In the genomic region with DNA sequence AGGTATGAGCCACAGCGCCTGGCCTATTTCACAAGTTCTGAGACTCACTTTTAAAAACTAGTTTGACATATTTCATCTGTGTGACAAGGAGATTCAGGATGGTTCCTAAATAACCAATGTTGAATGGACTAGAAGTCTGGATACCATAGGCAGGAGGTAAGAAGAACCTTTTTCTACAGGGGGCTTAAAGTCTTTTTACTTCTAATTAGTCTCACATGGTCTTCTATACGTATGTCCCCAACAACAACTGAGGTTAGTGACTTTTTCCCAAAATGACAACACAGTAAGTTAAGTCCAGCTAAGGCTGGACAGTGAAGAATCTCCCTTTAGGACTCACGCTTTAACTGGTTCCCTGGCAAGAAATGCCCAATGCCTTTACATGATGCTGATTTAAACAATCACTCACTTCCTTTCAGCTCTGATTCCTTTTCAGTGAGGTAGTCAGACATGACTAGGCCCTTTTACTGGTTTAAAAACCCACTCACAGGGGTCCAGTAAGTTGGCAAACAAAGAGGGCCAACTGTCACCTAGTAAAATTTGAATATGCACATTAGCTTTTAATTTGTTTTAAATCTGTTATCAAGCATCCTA, we compare ENCODE assay signal across 1 cellular context.
TF ChIP-seq lines count a peak whose summit lies in the region.

No MANE protein-coding gene starts in this region.

TF ChIP-seq in GM23338, 12 proteins besides CTCF, POLR2A, EP300 and RAD21:
- TF ChIP-seq JUNB (IDR thresholded peaks at IDR 0.05; ENCODE audit: unreplicated experiment) (no peak), NANOG (IDR thresholded peaks at IDR 0.05; ENCODE audit: borderline replicate concordance) (no peak), CREB1 (CRISPR knock-in tag; IDR thresholded peaks at IDR 0.05; ENCODE audit: low read depth) (no peak)
- TF ChIP-seq, protein P1, sequence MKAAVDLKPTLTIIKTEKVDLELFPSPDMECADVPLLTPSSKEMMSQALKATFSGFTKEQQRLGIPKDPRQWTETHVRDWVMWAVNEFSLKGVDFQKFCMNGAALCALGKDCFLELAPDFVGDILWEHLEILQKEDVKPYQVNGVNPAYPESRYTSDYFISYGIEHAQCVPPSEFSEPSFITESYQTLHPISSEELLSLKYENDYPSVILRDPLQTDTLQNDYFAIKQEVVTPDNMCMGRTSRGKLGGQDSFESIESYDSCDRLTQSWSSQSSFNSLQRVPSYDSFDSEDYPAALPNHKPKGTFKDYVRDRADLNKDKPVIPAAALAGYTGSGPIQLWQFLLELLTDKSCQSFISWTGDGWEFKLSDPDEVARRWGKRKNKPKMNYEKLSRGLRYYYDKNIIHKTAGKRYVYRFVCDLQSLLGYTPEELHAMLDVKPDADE (IDR thresholded peaks at IDR 0.05) = no peak
- TF ChIP-seq, protein P2, sequence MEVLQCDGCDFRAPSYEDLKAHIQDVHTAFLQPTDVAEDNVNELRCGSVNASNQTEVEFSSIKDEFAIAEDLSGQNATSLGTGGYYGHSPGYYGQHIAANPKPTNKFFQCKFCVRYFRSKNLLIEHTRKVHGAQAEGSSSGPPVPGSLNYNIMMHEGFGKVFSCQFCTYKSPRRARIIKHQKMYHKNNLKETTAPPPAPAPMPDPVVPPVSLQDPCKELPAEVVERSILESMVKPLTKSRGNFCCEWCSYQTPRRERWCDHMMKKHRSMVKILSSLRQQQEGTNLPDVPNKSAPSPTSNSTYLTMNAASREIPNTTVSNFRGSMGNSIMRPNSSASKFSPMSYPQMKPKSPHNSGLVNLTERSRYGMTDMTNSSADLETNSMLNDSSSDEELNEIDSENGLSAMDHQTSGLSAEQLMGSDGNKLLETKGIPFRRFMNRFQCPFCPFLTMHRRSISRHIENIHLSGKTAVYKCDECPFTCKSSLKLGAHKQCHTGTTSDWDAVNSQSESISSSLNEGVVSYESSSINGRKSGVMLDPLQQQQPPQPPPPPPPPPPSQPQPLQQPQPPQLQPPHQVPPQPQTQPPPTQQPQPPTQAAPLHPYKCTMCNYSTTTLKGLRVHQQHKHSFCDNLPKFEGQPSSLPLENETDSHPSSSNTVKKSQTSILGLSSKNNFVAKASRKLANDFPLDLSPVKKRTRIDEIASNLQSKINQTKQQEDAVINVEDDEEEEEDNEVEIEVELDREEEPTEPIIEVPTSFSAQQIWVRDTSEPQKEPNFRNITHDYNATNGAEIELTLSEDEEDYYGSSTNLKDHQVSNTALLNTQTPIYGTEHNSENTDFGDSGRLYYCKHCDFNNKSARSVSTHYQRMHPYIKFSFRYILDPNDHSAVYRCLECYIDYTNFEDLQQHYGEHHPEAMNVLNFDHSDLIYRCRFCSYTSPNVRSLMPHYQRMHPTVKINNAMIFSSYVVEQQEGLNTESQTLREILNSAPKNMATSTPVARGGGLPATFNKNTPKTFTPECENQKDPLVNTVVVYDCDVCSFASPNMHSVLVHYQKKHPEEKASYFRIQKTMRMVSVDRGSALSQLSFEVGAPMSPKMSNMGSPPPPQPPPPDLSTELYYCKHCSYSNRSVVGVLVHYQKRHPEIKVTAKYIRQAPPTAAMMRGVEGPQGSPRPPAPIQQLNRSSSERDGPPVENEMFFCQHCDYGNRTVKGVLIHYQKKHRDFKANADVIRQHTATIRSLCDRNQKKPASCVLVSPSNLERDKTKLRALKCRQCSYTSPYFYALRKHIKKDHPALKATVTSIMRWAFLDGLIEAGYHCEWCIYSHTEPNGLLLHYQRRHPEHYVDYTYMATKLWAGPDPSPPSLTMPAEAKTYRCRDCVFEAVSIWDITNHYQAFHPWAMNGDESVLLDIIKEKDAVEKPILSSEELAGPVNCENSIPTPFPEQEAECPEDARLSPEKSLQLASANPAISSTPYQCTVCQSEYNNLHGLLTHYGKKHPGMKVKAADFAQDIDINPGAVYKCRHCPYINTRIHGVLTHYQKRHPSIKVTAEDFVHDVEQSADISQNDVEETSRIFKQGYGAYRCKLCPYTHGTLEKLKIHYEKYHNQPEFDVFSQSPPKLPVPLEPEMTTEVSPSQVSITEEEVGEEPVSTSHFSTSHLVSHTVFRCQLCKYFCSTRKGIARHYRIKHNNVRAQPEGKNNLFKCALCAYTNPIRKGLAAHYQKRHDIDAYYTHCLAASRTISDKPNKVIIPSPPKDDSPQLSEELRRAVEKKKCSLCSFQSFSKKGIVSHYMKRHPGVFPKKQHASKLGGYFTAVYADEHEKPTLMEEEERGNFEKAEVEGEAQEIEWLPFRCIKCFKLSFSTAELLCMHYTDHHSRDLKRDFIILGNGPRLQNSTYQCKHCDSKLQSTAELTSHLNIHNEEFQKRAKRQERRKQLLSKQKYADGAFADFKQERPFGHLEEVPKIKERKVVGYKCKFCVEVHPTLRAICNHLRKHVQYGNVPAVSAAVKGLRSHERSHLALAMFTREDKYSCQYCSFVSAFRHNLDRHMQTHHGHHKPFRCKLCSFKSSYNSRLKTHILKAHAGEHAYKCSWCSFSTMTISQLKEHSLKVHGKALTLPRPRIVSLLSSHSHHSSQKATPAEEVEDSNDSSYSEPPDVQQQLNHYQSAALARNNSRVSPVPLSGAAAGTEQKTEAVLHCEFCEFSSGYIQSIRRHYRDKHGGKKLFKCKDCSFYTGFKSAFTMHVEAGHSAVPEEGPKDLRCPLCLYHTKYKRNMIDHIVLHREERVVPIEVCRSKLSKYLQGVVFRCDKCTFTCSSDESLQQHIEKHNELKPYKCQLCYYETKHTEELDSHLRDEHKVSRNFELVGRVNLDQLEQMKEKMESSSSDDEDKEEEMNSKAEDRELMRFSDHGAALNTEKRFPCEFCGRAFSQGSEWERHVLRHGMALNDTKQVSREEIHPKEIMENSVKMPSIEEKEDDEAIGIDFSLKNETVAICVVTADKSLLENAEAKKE (CRISPR knock-in tag; IDR thresholded peaks at IDR 0.05) = no peak
- TF ChIP-seq, protein P3, sequence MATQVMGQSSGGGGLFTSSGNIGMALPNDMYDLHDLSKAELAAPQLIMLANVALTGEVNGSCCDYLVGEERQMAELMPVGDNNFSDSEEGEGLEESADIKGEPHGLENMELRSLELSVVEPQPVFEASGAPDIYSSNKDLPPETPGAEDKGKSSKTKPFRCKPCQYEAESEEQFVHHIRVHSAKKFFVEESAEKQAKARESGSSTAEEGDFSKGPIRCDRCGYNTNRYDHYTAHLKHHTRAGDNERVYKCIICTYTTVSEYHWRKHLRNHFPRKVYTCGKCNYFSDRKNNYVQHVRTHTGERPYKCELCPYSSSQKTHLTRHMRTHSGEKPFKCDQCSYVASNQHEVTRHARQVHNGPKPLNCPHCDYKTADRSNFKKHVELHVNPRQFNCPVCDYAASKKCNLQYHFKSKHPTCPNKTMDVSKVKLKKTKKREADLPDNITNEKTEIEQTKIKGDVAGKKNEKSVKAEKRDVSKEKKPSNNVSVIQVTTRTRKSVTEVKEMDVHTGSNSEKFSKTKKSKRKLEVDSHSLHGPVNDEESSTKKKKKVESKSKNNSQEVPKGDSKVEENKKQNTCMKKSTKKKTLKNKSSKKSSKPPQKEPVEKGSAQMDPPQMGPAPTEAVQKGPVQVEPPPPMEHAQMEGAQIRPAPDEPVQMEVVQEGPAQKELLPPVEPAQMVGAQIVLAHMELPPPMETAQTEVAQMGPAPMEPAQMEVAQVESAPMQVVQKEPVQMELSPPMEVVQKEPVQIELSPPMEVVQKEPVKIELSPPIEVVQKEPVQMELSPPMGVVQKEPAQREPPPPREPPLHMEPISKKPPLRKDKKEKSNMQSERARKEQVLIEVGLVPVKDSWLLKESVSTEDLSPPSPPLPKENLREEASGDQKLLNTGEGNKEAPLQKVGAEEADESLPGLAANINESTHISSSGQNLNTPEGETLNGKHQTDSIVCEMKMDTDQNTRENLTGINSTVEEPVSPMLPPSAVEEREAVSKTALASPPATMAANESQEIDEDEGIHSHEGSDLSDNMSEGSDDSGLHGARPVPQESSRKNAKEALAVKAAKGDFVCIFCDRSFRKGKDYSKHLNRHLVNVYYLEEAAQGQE (IDR thresholded peaks at IDR 0.05; ENCODE audit: unreplicated experiment) = no peak
